In genomic region chr1:1281533-1282321, GRCh38 we compare ENCODE assay signal across 1 cellular context.
A peak's percentile ranks its signal among the peaks of the same experiment; 100 is the strongest.
TF ChIP-seq lines count a peak whose summit lies in the region.

No MANE protein-coding gene starts in this region.

TF ChIP-seq in IMR-90, 13 proteins besides CTCF, POLR2A, EP300 and RAD21:
- TF ChIP-seq MAZ (IDR thresholded peaks at IDR 0.05; ENCODE audit: borderline replicate concordance, low read depth, low read length) (0 out of 2 replicates have a peak, but pooled peaks have one; percentile 9), FOS (IDR thresholded peaks at IDR 0.05; ENCODE audit: low read depth, low read length) (peak; percentile 49), BHLHE40 (IDR thresholded peaks at IDR 0.05; ENCODE audit: low read depth, low read length) (no peak), CHD1 (IDR thresholded peaks at IDR 0.05; ENCODE audit: low read depth, low read length) (no peak), RFX5 (IDR thresholded peaks at IDR 0.05; ENCODE audit: low read depth, low read length) (no peak), CEBPB (IDR thresholded peaks at IDR 0.05; ENCODE audit: low read depth, low read length) (peak; percentile 43)
